8 cellular contexts compared by ENCODE assay signal in genomic region chr6:136250686-136251008, GRCh38. TPM values are rescaled to one million over a fixed set of nuclear protein-coding genes. Genes with fewer than 3 reads are reported as not detected.
DNase-seq lines count a peak whose midpoint lies in the region; ATAC-seq and TF ChIP-seq lines count a peak whose summit lies in the region.

No MANE protein-coding gene starts in this region.

- H3K9me3 ChIP-seq in CD4-positive, CD25-positive, alpha-beta regulatory T cell (ENCODE audit: control insufficient read depth in 2 of 2, low read length in 2 of 2), result no peaks in the 10 kb centered on the region
- no peaks in the 10 kb centered on the region for H3K9me3 ChIP-seq in muscle layer of colon (ENCODE audit: low read length)

- peak overlapping the region; percentile 49 for H3K4me2 ChIP-seq in KMS-11

- no peaks in the 10 kb centered on the region for H3K27me3 Mint-ChIP-seq in CD4-positive, CD25-positive, alpha-beta regulatory T cell

- peaks cover 9% of the 10 kb centered on the region; the same call in 1 of the 2 replicates for H3K79me2 ChIP-seq in KMS-11 (ENCODE audit: insufficient read depth, low read depth)

- no peaks in the 10 kb centered on the region for H3K36me3 ChIP-seq in CD4-positive, CD25-positive, alpha-beta regulatory T cell (ENCODE audit: control insufficient read depth, insufficient read depth, low read length)
- no peaks in the 10 kb centered on the region for H3K36me3 ChIP-seq in KMS-11 (ENCODE audit: insufficient read depth)
- H3K36me3 ChIP-seq in muscle layer of colon (ENCODE audit: insufficient read depth, low read length), result no peaks in the 10 kb centered on the region

- H3K9ac ChIP-seq in KMS-11, result peak overlapping the region; percentile 69; the same call in 1 of the 2 replicates
- H3K9ac ChIP-seq in muscle layer of colon (ENCODE audit: low read length), result peak overlapping the region; percentile 31

- H3K9me3 Mint-ChIP-seq in CD4-positive, CD25-positive, alpha-beta regulatory T cell, result no peaks in the 10 kb centered on the region

- peak overlapping the region; percentile 53 to 89 (median 84) for H3K27ac Mint-ChIP-seq in CD4-positive, CD25-positive, alpha-beta regulatory T cell

- peaks cover 17% of the 10 kb centered on the region for H3K4me1 ChIP-seq in CD4-positive, CD25-positive, alpha-beta regulatory T cell (ENCODE audit: control insufficient read depth, insufficient read depth, low read length, poor library complexity, severe bottlenecking)
- H3K4me1 ChIP-seq in KMS-11 (ENCODE audit: low read depth, poor library complexity, severe bottlenecking) (peaks cover 8% of the 10 kb centered on the region), muscle layer of colon (ENCODE audit: insufficient read depth, low read length) (peaks cover 15% of the 10 kb centered on the region)

- no peaks in the 10 kb centered on the region for H3K27me3 ChIP-seq in CD4-positive, CD25-positive, alpha-beta regulatory T cell (ENCODE audit: control insufficient read depth, insufficient read depth, low read length)
- H3K27me3 ChIP-seq in KMS-11 (ENCODE audit: insufficient read depth, low read depth) (no peaks in the 10 kb centered on the region), muscle layer of colon (ENCODE audit: control insufficient read depth in 1 of 2, insufficient read depth in 2 of 2, low read length in 2 of 2) (no peaks in the 10 kb centered on the region)

- peaks cover 15 to 53% (median 40%) of the 10 kb centered on the region in 4 donors for H3K4me1 Mint-ChIP-seq in CD4-positive, CD25-positive, alpha-beta regulatory T cell

- DNase-seq in CD4-positive, CD25-positive, alpha-beta regulatory T cell, result no peak
- DNase-seq in cerebellum (ENCODE audit: low spot score) (peak; percentile 5), NCI-H1436 treated with DMSO at 0.1 percent for 48 hours (lab: John Stamatoyannopoulos, UW) (no peak), globus pallidus (ENCODE audit: low spot score) (no peak)
- no peak for DNase-seq in activated effector memory CD4-positive, alpha-beta T cell treated with anti-CD3 and anti-CD28 coated beads, Interleukin-2, amount 50 U/mL, for 16 hours

- no peaks in the 10 kb centered on the region for H4K20me1 ChIP-seq in KMS-11 (ENCODE audit: insufficient read depth)

- no peak overlapping the region for H3K27ac ChIP-seq in CD4-positive, CD25-positive, alpha-beta regulatory T cell (ENCODE audit: insufficient read depth, low read length, poor library complexity, severe bottlenecking)
- no peak overlapping the region for H3K27ac ChIP-seq in KMS-11
- no peak overlapping the region for H3K27ac ChIP-seq in muscle layer of colon (ENCODE audit: low read depth, low read length)

- H3K4me3 Mint-ChIP-seq in CD4-positive, CD25-positive, alpha-beta regulatory T cell, result peak overlapping the region; percentile 91 to 99 (median 96)

- peak overlapping the region; percentile 96 for H3K4me3 ChIP-seq in CD4-positive, CD25-positive, alpha-beta regulatory T cell (ENCODE audit: low read depth, low read length)
- H3K4me3 ChIP-seq in KMS-11 (IDR thresholded peaks at IDR 0.05; ENCODE audit: insufficient read depth, low read depth, low read length), result no peak overlapping the region
- peak overlapping the region; percentile 83 to 91 for H3K4me3 ChIP-seq in muscle layer of colon (ENCODE audit: low read depth in 1 of 2, low read length in 2 of 2)

- no peaks in the 10 kb centered on the region for H3K36me3 Mint-ChIP-seq in CD4-positive, CD25-positive, alpha-beta regulatory T cell

- H2AFZ ChIP-seq in KMS-11 (ENCODE audit: low read depth), result peak overlapping the region; percentile 64

- no peak for ATAC-seq in CD4-positive, CD25-positive, alpha-beta regulatory T cell (ENCODE audit: low read depth in 2 of 2)
- ATAC-seq in GM21360 (IDR thresholded peaks at IDR 0.05; ENCODE audit: unreplicated experiment), result peak; percentile 21

- no peak for TF ChIP-seq CTCF in KMS-11 (conservative IDR thresholded peaks at IDR 0.05; ENCODE audit: low read depth, low read length)

RNA-seq across cellular contexts. Expression of gene MTFR2, which starts 0.5 kb away (rescaled TPM):
- total RNA-seq in CD4-positive, CD25-positive, alpha-beta regulatory T cell, result 3.7 TPM
- polyA plus RNA-seq in CD4-positive, CD25-positive, alpha-beta regulatory T cell, result 1 to 10 TPM; 1.0 to 2.0 (median 1.8) TPM
- total RNA-seq in cerebellum, result 0.82 TPM

RNA-seq across cellular contexts. Expression of gene BCLAF1, which starts 39.0 kb away (rescaled TPM):
- 429 TPM for total RNA-seq in CD4-positive, CD25-positive, alpha-beta regulatory T cell
- 100 to 1,000 TPM in 2 of 4 donors, 10 to 100 TPM in 2; 80.5 to 112 (median 97.3) TPM for polyA plus RNA-seq in CD4-positive, CD25-positive, alpha-beta regulatory T cell
- total RNA-seq in cerebellum, result 208 TPM
